ENCODE assay signal across 10 cellular contexts in the genomic region with DNA sequence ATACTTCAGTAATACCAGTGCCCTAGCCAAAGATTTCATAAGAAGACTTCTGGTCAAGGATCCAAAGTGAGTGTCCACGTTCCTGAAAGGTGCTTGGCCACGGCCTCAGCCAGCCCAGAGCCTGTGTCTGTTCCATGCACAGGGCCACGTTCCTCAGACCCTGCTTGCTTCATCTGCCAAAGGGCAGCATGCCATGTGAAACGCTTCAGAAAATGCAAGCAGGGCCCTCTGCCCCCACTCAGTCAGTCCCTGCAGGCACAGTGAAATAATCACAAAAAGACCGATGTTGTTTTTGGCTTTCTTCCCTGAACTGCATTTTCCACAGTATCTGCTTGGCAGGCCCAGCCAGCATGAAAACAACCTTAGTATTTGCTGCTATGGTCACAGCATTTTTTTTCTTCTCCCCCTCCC.
DNase-seq lines count a peak whose midpoint lies in the region; ATAC-seq and TF ChIP-seq lines count a peak whose summit lies in the region.
"Had no signal": no experiment of that assay in that cellular context is flagged by ENCODE, and none has a peak within 500 bp of the region (broad histone marks: within the 10 kb centered on the region; RNA-seq: fewer than 3 reads in every experiment).

No MANE protein-coding gene starts in this region.

- H3K27ac ChIP-seq in heart right ventricle (no peak overlapping the region), left ventricle myocardium inferior (replicated peaks) (no peak overlapping the region), lower lobe of right lung (peak overlapping the region; percentile 6), aorta (ENCODE audit: low read depth in 1 of 2, low read length in 2 of 2) (no peak overlapping the region), Peyer's patch (no peak overlapping the region)

- DNase-seq in heart right ventricle, result peak in 1 of 2 donors; percentile 11
- no peak for DNase-seq in left ventricle myocardium inferior
- peak; percentile 88 to 93 for DNase-seq in dermis microvascular lymphatic vessel endothelial cell (ENCODE audit: low read depth in 2 of 2)
- DNase-seq in lower lobe of right lung, result no peak
- DNase-seq in aorta, result no peak
- no peak for DNase-seq in Peyer's patch
- DNase-seq in SK-N-DZ (ENCODE audit: low spot score), result no peak
- DNase-seq: naive thymus-derived CD8-positive, alpha-beta T cell; SW 1271 had no signal

- no peaks in the 10 kb centered on the region for H3K9me3 ChIP-seq in heart right ventricle
- no peaks in the 10 kb centered on the region for H3K9me3 ChIP-seq in left ventricle myocardium inferior (replicated peaks)
- H3K9me3 ChIP-seq in lower lobe of right lung, result no peaks in the 10 kb centered on the region
- no peaks in the 10 kb centered on the region for H3K9me3 ChIP-seq in aorta (ENCODE audit: control insufficient read depth, low read length)
- H3K9me3 ChIP-seq in Peyer's patch, result no peaks in the 10 kb centered on the region

- H3K36me3 ChIP-seq in heart right ventricle (peaks cover 0 to 16% (median 0%) of the 10 kb centered on the region in 9 donors), left ventricle myocardium inferior (no peaks in the 10 kb centered on the region), lower lobe of right lung (peaks cover 61% of the 10 kb centered on the region), aorta (ENCODE audit: control insufficient read depth in 1 of 2, insufficient read depth in 2 of 2, low read length in 1 of 2) (no peaks in the 10 kb centered on the region), Peyer's patch (peaks cover 0 to 26% (median 0%) of the 10 kb centered on the region in 3 donors)

- TF ChIP-seq POLR2A in Peyer's patch (IDR thresholded peaks at IDR 0.05), result no peak

- WGBS in heart right ventricle, 2 donors, result 11 to 15% methylated on average over 5 of the region's 5 CpGs
- 7 to 12% methylated on average over 5 of the region's 5 CpGs for WGBS in aorta, 2 donors

- H3K4me3 ChIP-seq in heart right ventricle (no peak overlapping the region), left ventricle myocardium inferior (no peak overlapping the region), lower lobe of right lung (no peak overlapping the region), aorta (ENCODE audit: low read length in 2 of 2) (no peak overlapping the region), Peyer's patch (no peak overlapping the region)

- H3K4me1 ChIP-seq in heart right ventricle (peaks cover 0 to 11% (median 0%) of the 10 kb centered on the region in 9 donors), left ventricle myocardium inferior (peaks cover 6% of the 10 kb centered on the region), lower lobe of right lung (peaks cover 54% of the 10 kb centered on the region), aorta (ENCODE audit: control insufficient read depth in 1 of 2, insufficient read depth in 2 of 2, low read length in 2 of 2) (no peaks in the 10 kb centered on the region), Peyer's patch (no peaks in the 10 kb centered on the region)

- no peak for TF ChIP-seq CTCF in heart right ventricle (IDR thresholded peaks at IDR 0.05)
- no peak for TF ChIP-seq CTCF in left ventricle myocardium inferior (IDR thresholded peaks at IDR 0.05; ENCODE audit: borderline replicate concordance)
- TF ChIP-seq CTCF in lower lobe of right lung (IDR thresholded peaks at IDR 0.05), result no peak
- no peak for TF ChIP-seq CTCF in Peyer's patch (IDR thresholded peaks at IDR 0.05)

- intact Hi-C loops in heart right ventricle (cut with DNase I) (no loop called here), left ventricle myocardium inferior (cut with micrococcal nuclease) (no loop called here), lower lobe of right lung (cut with DNase I) (no loop called here), aorta (cut with DNase I) (no loop called here)

- H3K27me3 ChIP-seq in heart right ventricle (no peaks in the 10 kb centered on the region), left ventricle myocardium inferior (ENCODE audit: low read depth) (no peaks in the 10 kb centered on the region), lower lobe of right lung (ENCODE audit: low read depth) (no peaks in the 10 kb centered on the region), aorta (ENCODE audit: control insufficient read depth in 1 of 2, insufficient read depth in 2 of 2, low read length in 1 of 2) (no peaks in the 10 kb centered on the region), Peyer's patch (no peaks in the 10 kb centered on the region)

- peak in 6 of 8 donors; percentile 19 to 62 (median 48) for ATAC-seq in heart right ventricle
- peak; percentile 20 to 59 for ATAC-seq in lower lobe of right lung
- peak; percentile 23 for ATAC-seq in aorta (ENCODE audit: low FRiP score)
- ATAC-seq in GM18498 (IDR thresholded peaks at IDR 0.05; ENCODE audit: unreplicated experiment), result no peak
- ATAC-seq: naive thymus-derived CD8-positive, alpha-beta T cell had no signal

Comparison
In these comparisons a context has a peak if more than half of its experiments do, and no peak if none do; other contexts are left out.
1. DNase-seq: peak in dermis microvascular lymphatic vessel endothelial cell (2 of 2); none in left ventricle myocardium inferior (single experiment), lower lobe of right lung (single experiment), aorta (0 of 2), Peyer's patch (0 of 3) and SK-N-DZ (single experiment).